Comparison of ENCODE assay signal across 8 cellular contexts in genomic region chr6:37624606-37625574, GRCh38.
DNase-seq lines count a peak whose midpoint lies in the region; ATAC-seq, FAIRE-seq and TF ChIP-seq lines count a peak whose summit lies in the region.

No MANE protein-coding gene starts in this region.

- no peak overlapping the region for H3K56ac ChIP-seq in H1 (replicated peaks; ENCODE audit: insufficient read length, low read depth, low read length)

- ATAC-seq in PC-3, result peak; percentile 79
- peak; percentile 70 for ATAC-seq in omental fat pad (ENCODE audit: low FRiP score)
- ATAC-seq in GM18519 (IDR thresholded peaks at IDR 0.05; ENCODE audit: low FRiP score, unreplicated experiment), result no peak

- TF ChIP-seq CTCF in PC-3 (conservative IDR thresholded peaks at IDR 0.05; ENCODE audit: low read depth, low read length), result no peak
- TF ChIP-seq CTCF in H1 (IDR thresholded peaks at IDR 0.05; ENCODE audit: control extremely low read depth in 1 of 3, insufficient read depth in 1 of 3, low read depth in 1 of 3, low read length in 3 of 3), result no peak
- no peak for TF ChIP-seq CTCF in omental fat pad (IDR thresholded peaks at IDR 0.05)
- no peak for TF ChIP-seq CTCF in tibial nerve (IDR thresholded peaks at IDR 0.05)

- H2BK5ac ChIP-seq in H1 (ENCODE audit: low read depth, low read length), result no peak overlapping the region

- H3K27ac ChIP-seq in PC-3 (ENCODE audit: low read length) (no peak overlapping the region), H1 (ENCODE audit: low read depth, low read length) (no peak overlapping the region), tibial nerve (no peak overlapping the region)

- H3K23ac ChIP-seq in H1 (ENCODE audit: insufficient read length), result no peak overlapping the region

- H3K4ac ChIP-seq in H1 (replicated peaks; ENCODE audit: insufficient read length, low read depth, low read length), result no peak overlapping the region

- CTCF ChIA-PET in PC-3 (lab: Charles Lee) (no interaction called here), H1 (lab: Charles Lee; ENCODE audit: partially characterized antibody) (interaction anchor here (0.9 to 1.7 kb wide), 6 partner anchors 16 to 140 kb away, joined by 3 to 7 read pairs (median 4); no protein-coding TSS in a partner anchor)

- H2AFZ ChIP-seq in PC-3 (ENCODE audit: low read length) (peak overlapping the region; percentile 70), H1 (ENCODE audit: low read length) (0 out of 2 replicates have a peak overlapping the region, but pooled peaks have one; percentile 37)

- H3K36me3 ChIP-seq in PC-3 (ENCODE audit: low read depth, low read length) (no peaks in the 10 kb centered on the region), H1 (ENCODE audit: control insufficient read depth in 2 of 4, insufficient read depth in 4 of 4, low read length in 3 of 4) (no peaks in the 10 kb centered on the region), tibial nerve (no peaks in the 10 kb centered on the region)

- H3K9ac ChIP-seq in PC-3 (ENCODE audit: low read length) (no peak overlapping the region), H1 (replicated peaks in 1 of 4; ENCODE audit: extremely low read depth in 1 of 4, low read depth in 3 of 4, low read length in 3 of 4) (no peak overlapping the region)

- H3K27me3 ChIP-seq in PC-3 (ENCODE audit: low read length) (0 out of 2 replicates have a peak, but pooled peaks cover 4% of the 10 kb centered on the region), H1 (replicated peaks in 1 of 4; ENCODE audit: control insufficient read depth in 3 of 4, extremely low read depth in 1 of 4, insufficient read depth in 3 of 4, low read length in 3 of 4) (peaks cover 0 to 8% (median 3%) of the 10 kb centered on the region in 4 experiments; a peak in 3 of 7 replicates), tibial nerve (peaks cover 0 to 33% of the 10 kb centered on the region in 2 donors)

- WGBS in H1 (ENCODE audit: extremely low coverage in 1 of 2, insufficient coverage in 1 of 2, insufficient read length in 1 of 2, insufficient replicate concordance in 2 of 2, low coverage in 1 of 2, low lambda C conversion rate in 2 of 2, missing lambda C conversion rate in 1 of 2), 2 experiments, result 79% methylated on average over 36 of the region's 36 CpGs; no CpG with 5 or more reads in 1 of the 2 experiments
- 17 to 43% methylated on average over 11 to 33 of the region's 36 CpGs for WGBS in tibial nerve, 2 donors

- H4K20me1 ChIP-seq in PC-3 (ENCODE audit: low read length) (no peaks in the 10 kb centered on the region), H1 (replicated peaks in 1 of 2; ENCODE audit: control insufficient read depth in 1 of 2, insufficient read depth in 2 of 2, low read length in 2 of 2) (no peaks in the 10 kb centered on the region)

- H3K9me3 ChIP-seq in PC-3 (ENCODE audit: low read length) (no peaks in the 10 kb centered on the region), H1 (ENCODE audit: insufficient read depth in 2 of 2, low read depth in 1 of 2, low read length in 1 of 2) (no peaks in the 10 kb centered on the region), tibial nerve (no peaks in the 10 kb centered on the region)

- BruUV-seq in PC-3 (replicated peaks; lab: Mats Ljungman, UMichigan), result no TSS peak

- H4K91ac ChIP-seq in H1 (replicated peaks; ENCODE audit: insufficient read length, low read length), result no peak overlapping the region

- peak overlapping the region; percentile 89 for H3K4me2 ChIP-seq in PC-3 (ENCODE audit: low read length)
- H3K4me2 ChIP-seq in H1 (ENCODE audit: insufficient read depth in 1 of 2, low read depth in 2 of 2, low read length in 2 of 2), result peak overlapping the region in 1 of 2 experiments; percentile 30; a peak in 1 of 4 replicates

- H2AK5ac ChIP-seq in H1 (ENCODE audit: low read depth, low read length), result no peak overlapping the region

- POLR2A ChIA-PET in PC-3 (lab: Charles Lee; ENCODE audit: unreplicated experiment), result no interaction called here
- POLR2A ChIA-PET in H1 (lab: Charles Lee; ENCODE audit: partially characterized antibody), result interaction anchor here (0.5 to 1.0 kb wide), 2 partner anchors 25 to 79 kb away, joined by 3 to 4 read pairs; no protein-coding TSS in a partner anchor

- H2BK120ac ChIP-seq in H1 (replicated peaks; ENCODE audit: low read depth, low read length), result no peak overlapping the region

- H3K23me2 ChIP-seq in H1 (ENCODE audit: low read depth, low read length), result no peaks in the 10 kb centered on the region

- no peak overlapping the region for H3K18ac ChIP-seq in H1 (ENCODE audit: extremely low read depth, low read length)

- no peak overlapping the region for H4K5ac ChIP-seq in H1 (ENCODE audit: insufficient read length, low read depth, low read length)

- FAIRE-seq in H1 (lab: Jason Lieb, UNC), result no peak
- no peak for FAIRE-seq in GM12891 (lab: Jason Lieb, UNC)

- H2BK20ac ChIP-seq in H1 (ENCODE audit: low read length), result no peak overlapping the region

- no peaks in the 10 kb centered on the region for H3K79me1 ChIP-seq in H1 (ENCODE audit: low read depth, low read length)

- no peak for TF ChIP-seq RAD21 in H1 (IDR thresholded peaks at IDR 0.05 in 1 of 2, conservative IDR thresholded peaks at IDR 0.05 in 1 of 2; ENCODE audit: low read depth in 2 of 2, low read length in 2 of 2)

- H3K14ac ChIP-seq in H1 (ENCODE audit: insufficient read length), result no peak overlapping the region

- no peaks in the 10 kb centered on the region for H3F3A ChIP-seq in PC-3 (ENCODE audit: low read length, unreplicated experiment)

- DNase-seq in NCI-H82 (lab: John Stamatoyannopoulos, UW), result peak; percentile 19
- DNase-seq in NCI-H82 treated with DMSO at 0.1 percent for 48 hours (lab: John Stamatoyannopoulos, UW; ENCODE audit: unreplicated experiment), result no peak
- peak; percentile 67 for DNase-seq in PC-3
- no peak for DNase-seq in H1 (ENCODE audit: low read depth in 1 of 2, low spot score in 2 of 2)
- no peak for DNase-seq in omental fat pad (ENCODE audit: low spot score)
- DNase-seq in GM12891 (ENCODE audit: insufficient read length, low spot score), result no peak
- no peak for DNase-seq in tibial nerve (ENCODE audit: low spot score in 2 of 2)

- TF ChIP-seq EP300 in H1 (IDR thresholded peaks at IDR 0.05; ENCODE audit: borderline replicate concordance in 1 of 2, low read depth in 2 of 2, low read length in 2 of 2), result no peak
- no peak for TF ChIP-seq EP300 in tibial nerve (IDR thresholded peaks at IDR 0.05)

- H3K4me3 ChIP-seq in PC-3 (ENCODE audit: low read length) (peak overlapping the region; percentile 55), H1 (ENCODE audit: extremely low read depth in 1 of 4, insufficient read depth in 2 of 4, low read depth in 3 of 4, low read length in 4 of 4) (peak overlapping the region in 1 of 4 experiments; percentile 34; a peak in 2 of 8 replicates), tibial nerve (peak overlapping the region in 1 of 4 donors; percentile 17)

- intact Hi-C loops in PC-3 (cut with micrococcal nuclease), result no loop called here

- H3K9me2 ChIP-seq in PC-3 (replicated peaks; ENCODE audit: low read length), result no peaks in the 10 kb centered on the region

- peaks cover 40% of the 10 kb centered on the region for H3K4me1 ChIP-seq in PC-3 (ENCODE audit: insufficient read depth, low read length)
- peaks cover 0 to 9% (median 4%) of the 10 kb centered on the region in 4 experiments; a peak in 3 of 7 replicates for H3K4me1 ChIP-seq in H1 (replicated peaks in 1 of 4; ENCODE audit: control insufficient read depth in 3 of 4, insufficient read depth in 4 of 4, low read length in 3 of 4)
- peaks cover 0 to 16% (median 10%) of the 10 kb centered on the region in 4 donors for H3K4me1 ChIP-seq in tibial nerve

- H2BK15ac ChIP-seq in H1 (ENCODE audit: low read length), result no peak overlapping the region

- H4K8ac ChIP-seq in H1 (ENCODE audit: extremely low read depth, insufficient read depth, low read length), result no peak overlapping the region

- no peaks in the 10 kb centered on the region for H3K79me2 ChIP-seq in PC-3 (ENCODE audit: low read length)
- H3K79me2 ChIP-seq in H1 (ENCODE audit: control insufficient read depth in 1 of 2, insufficient read depth in 2 of 2, low read length in 2 of 2), result no peaks in the 10 kb centered on the region

- TF ChIP-seq POLR2A in H1 (IDR thresholded peaks at IDR 0.05; ENCODE audit: control extremely low read depth in 1 of 2, low read depth in 2 of 2, low read length in 2 of 2) (no peak), GM12891 (IDR thresholded peaks at IDR 0.05; ENCODE audit: low read depth, low read length) (no peak), tibial nerve (IDR thresholded peaks at IDR 0.05) (no peak)

- no peak overlapping the region for H2BK12ac ChIP-seq in H1 (ENCODE audit: low read depth, low read length)

TF ChIP-seq in H1, 55 proteins besides CTCF, POLR2A, EP300 and RAD21:
- TF ChIP-seq SRF (IDR thresholded peaks at IDR 0.05; ENCODE audit: low read depth, low read length), result no peak
- TF ChIP-seq KDM4A (IDR thresholded peaks at IDR 0.05; ENCODE audit: low read depth, low read length, severe bottlenecking), result peak; percentile 6
- no peak for TF ChIP-seq RNF2 (IDR thresholded peaks at IDR 0.05; ENCODE audit: borderline replicate concordance, low read depth, low read length, missing control alignments, poor library complexity, severe bottlenecking)
- TF ChIP-seq BRCA1 (IDR thresholded peaks at IDR 0.05; ENCODE audit: low read depth, low read length), result no peak
- TF ChIP-seq CREB1 (IDR thresholded peaks at IDR 0.05), result no peak

TF ChIP-seq in GM12891, 5 proteins besides CTCF, POLR2A, EP300 and RAD21:
- no peak for TF ChIP-seq POU2F2 (IDR thresholded peaks at IDR 0.05; ENCODE audit: low read depth, low read length)
- TF ChIP-seq TAF1 (IDR thresholded peaks at IDR 0.05; ENCODE audit: low read depth, low read length), result no peak

Comparison
In these comparisons a context has a peak if more than half of its experiments do, and no peak if none do; other contexts are left out.
1. DNase-seq: peak in NCI-H82 (single experiment) and PC-3 (single experiment); none in NCI-H82 treated with DMSO at 0.1 percent for 48 hours (single experiment), H1 (0 of 2), omental fat pad (single experiment), GM12891 (single experiment) and tibial nerve (0 of 2).